In genomic region chr17:48543854-48544355, GRCh38 we compare ENCODE assay signal across 9 cellular contexts. TPM values are rescaled to one million over a fixed set of nuclear protein-coding genes. Genes with fewer than 3 reads are reported as not detected.
DNase-seq lines count a peak whose midpoint lies in the region; ATAC-seq lines count a peak whose summit lies in the region.
"Had no signal": no experiment of that assay in that cellular context is flagged by ENCODE, and none has a peak within 500 bp of the region (broad histone marks: within the 10 kb centered on the region; RNA-seq: fewer than 3 reads in every experiment).

No MANE protein-coding gene starts in this region.

- H3K27ac Mint-ChIP-seq in activated CD4-positive, alpha-beta T cell treated with anti-CD3 and anti-CD28 coated beads for 36 hours: peak overlapping the region; percentile 78
- peak overlapping the region; percentile 90 for H3K27ac Mint-ChIP-seq in activated naive CD4-positive, alpha-beta T cell treated with anti-CD3 and anti-CD28 coated beads, Interleukin-2, amount 50 U/mL, for 24 hours

- no peaks in the 10 kb centered on the region for H3K9me2 ChIP-seq in Karpas-422 (replicated peaks; ENCODE audit: insufficient read depth, low read length)

- peak; percentile 55 for DNase-seq in activated CD4-positive, alpha-beta T cell treated with anti-CD3 and anti-CD28 coated beads for 36 hours
- DNase-seq in activated CD4-positive, alpha-beta T cell treated with anti-CD3 and anti-CD28 coated beads, Interleukin-2, amount 50 U/mL, for 1 hour: no peak
- DNase-seq in iris pigment epithelial cell (ENCODE audit: low read depth): peak; percentile 36
- peak in 2 of 3 donors; percentile 16 to 52 for DNase-seq in stimulated activated CD4-positive, alpha-beta T cell treated with anti-CD3 and anti-CD28 coated beads, TNF-alpha, amount 100 ng/mL, for 48 hours (ENCODE audit: low read depth in 3 of 3)
- DNase-seq in Karpas-422: no peak
- DNase-seq in superior temporal gyrus (ENCODE audit: extremely low spot score): no peak

- no peaks in the 10 kb centered on the region for H3K36me3 ChIP-seq in Karpas-422 (ENCODE audit: insufficient read depth, low read length)
- H3K36me3 ChIP-seq: BLaER1 treated with 17β-estradiol and CSF1 and Interleukin-3, amounts not matched to agents 10 nM and 100 nM had no signal

- no peak overlapping the region for H3K9ac ChIP-seq in Karpas-422 (ENCODE audit: low read length)
- H3K9ac ChIP-seq: BLaER1 treated with 17β-estradiol and CSF1 and Interleukin-3, amounts not matched to agents 10 nM and 100 nM had no signal

- H3K4me2 ChIP-seq in Karpas-422 (ENCODE audit: low read depth, low read length, poor library complexity, severe bottlenecking): no peak overlapping the region

- peak overlapping the region; percentile 75 for H3K4me3 Mint-ChIP-seq in activated CD4-positive, alpha-beta T cell treated with anti-CD3 and anti-CD28 coated beads for 36 hours
- peak overlapping the region; percentile 88 for H3K4me3 Mint-ChIP-seq in activated naive CD4-positive, alpha-beta T cell treated with anti-CD3 and anti-CD28 coated beads, Interleukin-2, amount 50 U/mL, for 24 hours

- no peak overlapping the region for H3K4me3 ChIP-seq in Karpas-422 (ENCODE audit: low read length)

- H3K9me3 ChIP-seq in Karpas-422 (ENCODE audit: low read length): no peaks in the 10 kb centered on the region

- H3K9me3 Mint-ChIP-seq in activated CD4-positive, alpha-beta T cell treated with anti-CD3 and anti-CD28 coated beads for 36 hours (ENCODE audit: low read depth): no peaks in the 10 kb centered on the region
- no peaks in the 10 kb centered on the region for H3K9me3 Mint-ChIP-seq in activated naive CD4-positive, alpha-beta T cell treated with anti-CD3 and anti-CD28 coated beads, Interleukin-2, amount 50 U/mL, for 24 hours

- H2AFZ ChIP-seq in Karpas-422 (ENCODE audit: low read length): no peak overlapping the region

- intact Hi-C loops in activated CD4-positive, alpha-beta T cell treated with anti-CD3 and anti-CD28 coated beads for 36 hours (cut with DNase I, micrococcal nuclease): loop anchor here (2.0 to 5.0 kb wide), 3 partner anchors 33 to 53 kb away; partner anchors contain the start of gene HOXB4 (in 2 of the 2)

- CTCF ChIA-PET in activated CD4-positive, alpha-beta T cell treated with anti-CD3 and anti-CD28 coated beads for 36 hours (lab: Charles Lee): interaction anchor here (0.8 to 1.0 kb wide), 3 partner anchors 28 to 75 kb away, joined by 3 to 4 read pairs (median 3); no protein-coding TSS in a partner anchor

- H3K27me3 ChIP-seq in Karpas-422 (ENCODE audit: low read length): no peaks in the 10 kb centered on the region

- no peaks in the 10 kb centered on the region for H3K79me2 ChIP-seq in Karpas-422 (ENCODE audit: low read length)

- peak; percentile 45 for ATAC-seq in activated CD4-positive, alpha-beta T cell treated with anti-CD3 and anti-CD28 coated beads for 36 hours
- ATAC-seq in GM19455 (IDR thresholded peaks at IDR 0.05; ENCODE audit: unreplicated experiment): no peak

- POLR2A ChIA-PET in activated CD4-positive, alpha-beta T cell treated with anti-CD3 and anti-CD28 coated beads for 36 hours (lab: Charles Lee): no interaction called here

- H3K27ac ChIP-seq in Karpas-422 (ENCODE audit: low read length): no peak overlapping the region
- H3K27ac ChIP-seq: BLaER1 treated with 17β-estradiol and CSF1 and Interleukin-3, amounts not matched to agents 10 nM and 100 nM had no signal

- no peaks in the 10 kb centered on the region for H4K20me1 ChIP-seq in Karpas-422 (ENCODE audit: insufficient read depth, low read depth, low read length)

- no peaks in the 10 kb centered on the region for H3K36me3 Mint-ChIP-seq in activated CD4-positive, alpha-beta T cell treated with anti-CD3 and anti-CD28 coated beads for 36 hours (ENCODE audit: low read depth)
- H3K36me3 Mint-ChIP-seq in activated naive CD4-positive, alpha-beta T cell treated with anti-CD3 and anti-CD28 coated beads, Interleukin-2, amount 50 U/mL, for 24 hours: peaks cover 1% of the 10 kb centered on the region

- H3K4me1 ChIP-seq in Karpas-422 (ENCODE audit: low read length): no peaks in the 10 kb centered on the region

- H3K4me1 Mint-ChIP-seq in activated CD4-positive, alpha-beta T cell treated with anti-CD3 and anti-CD28 coated beads for 36 hours: peaks cover 33% of the 10 kb centered on the region
- peaks cover 59% of the 10 kb centered on the region for H3K4me1 Mint-ChIP-seq in activated naive CD4-positive, alpha-beta T cell treated with anti-CD3 and anti-CD28 coated beads, Interleukin-2, amount 50 U/mL, for 24 hours

- peaks cover 49% of the 10 kb centered on the region for H3K27me3 Mint-ChIP-seq in activated CD4-positive, alpha-beta T cell treated with anti-CD3 and anti-CD28 coated beads for 36 hours
- peaks cover 1% of the 10 kb centered on the region for H3K27me3 Mint-ChIP-seq in activated naive CD4-positive, alpha-beta T cell treated with anti-CD3 and anti-CD28 coated beads, Interleukin-2, amount 50 U/mL, for 24 hours

RNA-seq across cellular contexts. Expression of gene HOXB2, which starts 1.0 kb away (rescaled TPM):
- 1 to 10 TPM; 2.8 to 3.3 TPM for total RNA-seq in activated CD4-positive, alpha-beta T cell treated with anti-CD3 and anti-CD28 coated beads for 36 hours
- total RNA-seq in Karpas-422 (2014; rRNA removed; shearing (Covaris generic); ENCODE audit: low replicate concordance): not detected in 2 replicates

RNA-seq across cellular contexts. Expression of gene HOXB1, which starts 13.1 kb away (rescaled TPM):
- total RNA-seq in activated CD4-positive, alpha-beta T cell treated with anti-CD3 and anti-CD28 coated beads for 36 hours: not detected
- total RNA-seq in Karpas-422 (2014; rRNA removed; shearing (Covaris generic); ENCODE audit: low replicate concordance): not detected in 2 replicates

RNA-seq across cellular contexts. Expression of gene HOXB4, which starts 34.2 kb away (rescaled TPM):
- total RNA-seq in activated CD4-positive, alpha-beta T cell treated with anti-CD3 and anti-CD28 coated beads for 36 hours: 1 to 10 TPM in 1 of 2 experiments, under 1 TPM in 1; 0.66 to 1.1 TPM
- total RNA-seq in Karpas-422 (2014; rRNA removed; shearing (Covaris generic); ENCODE audit: low replicate concordance): 4.3 and 6.6 TPM in 2 replicates

RNA-seq across cellular contexts. Expression of gene HOXB3, which starts 46.1 kb away (rescaled TPM):
- 1 to 10 TPM in 1 of 2 experiments, under 1 TPM in 1; 0.47 to 1.2 TPM for total RNA-seq in activated CD4-positive, alpha-beta T cell treated with anti-CD3 and anti-CD28 coated beads for 36 hours
- total RNA-seq in Karpas-422 (2014; rRNA removed; shearing (Covaris generic); ENCODE audit: low replicate concordance): 0.97 and 6.6 TPM in 2 replicates

RNA-seq across cellular contexts. Expression of gene HOXB5, which starts 49.7 kb away (rescaled TPM):
- total RNA-seq in activated CD4-positive, alpha-beta T cell treated with anti-CD3 and anti-CD28 coated beads for 36 hours: not detected
- total RNA-seq in Karpas-422 (2014; rRNA removed; shearing (Covaris generic); ENCODE audit: low replicate concordance): not detected in 2 replicates

Comparison
In these comparisons a context has a peak if more than half of its experiments do, and no peak if none do; other contexts are left out.
1. DNase-seq: peak in activated CD4-positive, alpha-beta T cell treated with anti-CD3 and anti-CD28 coated beads for 36 hours (single experiment), iris pigment epithelial cell (single experiment) and stimulated activated CD4-positive, alpha-beta T cell treated with anti-CD3 and anti-CD28 coated beads, TNF-alpha, amount 100 ng/mL, for 48 hours (2 of 3); none in activated CD4-positive, alpha-beta T cell treated with anti-CD3 and anti-CD28 coated beads, Interleukin-2, amount 50 U/mL, for 1 hour (single experiment), Karpas-422 (single experiment) and superior temporal gyrus (single experiment).